In genomic region chr5:119412828-119413227, GRCh38 we compare ENCODE assay signal across 1 cellular context.
TF ChIP-seq lines count a peak whose summit lies in the region.

No MANE protein-coding gene starts in this region.

TF ChIP-seq in HCT116, 20 proteins besides CTCF, POLR2A, EP300 and RAD21 (continued from another document):
- TF ChIP-seq MAX (IDR thresholded peaks at IDR 0.05), result no peak
